In genomic region chr5:96343094-96343493, GRCh38 we compare ENCODE assay signal across 33 cellular contexts.
"Had no signal": no experiment of that assay in that cellular context is flagged by ENCODE, and none has a peak within 500 bp of the region (broad histone marks: within the 10 kb centered on the region; RNA-seq: fewer than 3 reads in every experiment).

No MANE protein-coding gene starts in this region.

- H3K36me3 ChIP-seq: adrenal gland, esophagus muscularis mucosa, gastrocnemius medialis, heart right ventricle, WERI-Rb-1 had no signal

- H2AFZ ChIP-seq: hepatocyte had no signal

- DNase-seq: activated CD4-positive, alpha-beta T cell treated with anti-CD3 and anti-CD28 coated beads for 1 hour; activated CD4-positive, alpha-beta T cell treated with anti-CD3 and anti-CD28 coated beads for 48 hours; activated CD4-positive, alpha-beta T cell treated with anti-CD3 and anti-CD28 coated beads, Interleukin-2, amount 50 U/mL, for 1 hour; activated CD4-positive, alpha-beta T cell treated with anti-CD3 and anti-CD28 coated beads, Interleukin-2, amount 50 U/mL, for 48 hours; activated CD8-positive, alpha-beta memory T cell treated with anti-CD3 and anti-CD28 coated beads for 24 hours; activated CD8-positive, alpha-beta T cell treated with anti-CD3 and anti-CD28 coated beads for 36 hours; activated effector memory CD4-positive, alpha-beta T cell treated with Interleukin-2 at 50 U/mL for 16 hours; activated gamma-delta T cell treated with Interleukin-2 at 50 U/mL for 16 hours; activated naive CD4-positive, alpha-beta T cell treated with anti-CD3 and anti-CD28 coated beads, Interleukin-2, amount 50 U/mL, for 16 hours; activated naive CD4-positive, alpha-beta T cell treated with Interleukin-2 at 50 U/mL for 16 hours; activated T-cell treated with anti-CD3 and anti-CD28 coated beads, Interleukin-2, amount 50 U/mL, for 4 hours; adrenal gland; amygdala; aorta; body of pancreas; caudate nucleus; cortex of kidney; dermis blood vessel endothelial cell; effector CD4-positive, alpha-beta T cell; effector memory CD8-positive, alpha-beta T cell; erythroblast; foreskin keratinocyte; gastrocnemius medialis; heart right ventricle; T-helper 9 cell; WERI-Rb-1 had no signal

- H3K27ac Mint-ChIP-seq: activated CD8-positive, alpha-beta T cell treated with anti-CD3 and anti-CD28 coated beads for 36 hours; activated naive CD8-positive, alpha-beta T cell; activated T-helper 17 cell treated with anti-CD3 and anti-CD28 coated beads, Interleukin-2, amount 50 U/mL, for 72 hours; effector memory CD8-positive, alpha-beta T cell; T-helper 1 cell treated with Interleukin-12 subunit alpha and Interleukin-12 subunit beta and Interleukin-4 antibody, amounts not matched to agents 30 μg/mL and 1 μg/mL, for 36 hours had no signal

- ATAC-seq: activated CD8-positive, alpha-beta T cell treated with anti-CD3 and anti-CD28 coated beads for 36 hours; activated T-cell treated with anti-CD3 and anti-CD28 coated beads, Interleukin-2, amount 50 U/mL, for 4 hours; activated T-helper 17 cell treated with anti-CD3 and anti-CD28 coated beads, Interleukin-2, amount 50 U/mL, for 72 hours; body of pancreas; effector memory CD8-positive, alpha-beta T cell; foreskin keratinocyte; gastrocnemius medialis; heart right ventricle had no signal

- H3K4me3 ChIP-seq: adrenal gland, body of pancreas, esophagus muscularis mucosa, gastrocnemius medialis, heart right ventricle, hepatocyte had no signal

- H3K27me3 ChIP-seq: adrenal gland, body of pancreas, esophagus muscularis mucosa, foreskin keratinocyte, gastrocnemius medialis, heart right ventricle, hepatocyte had no signal

- H3K27ac ChIP-seq: adrenal gland, body of pancreas, esophagus muscularis mucosa, foreskin keratinocyte, gastrocnemius medialis, heart right ventricle, hepatocyte, WERI-Rb-1 had no signal

- FAIRE-seq: colon, TTC549 had no signal

- H3K9me3 Mint-ChIP-seq: activated CD8-positive, alpha-beta T cell treated with anti-CD3 and anti-CD28 coated beads for 36 hours; activated T-cell treated with anti-CD3 and anti-CD28 coated beads, Interleukin-2, amount 50 U/mL, for 4 hours; activated T-helper 17 cell treated with anti-CD3 and anti-CD28 coated beads, Interleukin-2, amount 50 U/mL, for 72 hours; effector memory CD8-positive, alpha-beta T cell; T-helper 1 cell treated with Interleukin-12 subunit alpha and Interleukin-12 subunit beta and Interleukin-4 antibody, amounts not matched to agents 30 μg/mL and 1 μg/mL, for 36 hours had no signal

- H3K4me3 Mint-ChIP-seq: activated CD8-positive, alpha-beta T cell treated with anti-CD3 and anti-CD28 coated beads for 36 hours; activated naive CD8-positive, alpha-beta T cell; activated T-cell treated with anti-CD3 and anti-CD28 coated beads, Interleukin-2, amount 50 U/mL, for 4 hours; activated T-helper 17 cell treated with anti-CD3 and anti-CD28 coated beads, Interleukin-2, amount 50 U/mL, for 72 hours; effector memory CD8-positive, alpha-beta T cell; T-helper 1 cell treated with Interleukin-12 subunit alpha and Interleukin-12 subunit beta and Interleukin-4 antibody, amounts not matched to agents 30 μg/mL and 1 μg/mL, for 36 hours had no signal

- H3K4me1 ChIP-seq: foreskin keratinocyte had no signal

- H3K36me3 Mint-ChIP-seq: activated naive CD8-positive, alpha-beta T cell had no signal

- H3K4me2 ChIP-seq: hepatocyte had no signal

- H3K9me3 ChIP-seq: adrenal gland, body of pancreas, esophagus muscularis mucosa, gastrocnemius medialis, heart right ventricle had no signal

- H3K79me2 ChIP-seq: hepatocyte had no signal
